In genomic region chr9:70552561-70552960, GRCh38 we compare ENCODE assay signal across 2 cellular contexts.
TF ChIP-seq lines count a peak whose summit lies in the region.

No MANE protein-coding gene starts in this region.

TF ChIP-seq in IMR-90, 13 proteins besides CTCF, POLR2A, EP300 and RAD21:
- TF ChIP-seq MAZ (IDR thresholded peaks at IDR 0.05; ENCODE audit: borderline replicate concordance, low read depth, low read length) (no peak), CEBPB (IDR thresholded peaks at IDR 0.05; ENCODE audit: low read depth, low read length) (no peak), MAFK (IDR thresholded peaks at IDR 0.05; ENCODE audit: low read depth, low read length) (no peak), RFX5 (IDR thresholded peaks at IDR 0.05; ENCODE audit: low read depth, low read length) (no peak), USF2 (IDR thresholded peaks at IDR 0.05; ENCODE audit: low read depth, low read length) (no peak), FOS (IDR thresholded peaks at IDR 0.05; ENCODE audit: low read depth, low read length) (no peak), NFE2L2 (IDR thresholded peaks at IDR 0.05; ENCODE audit: low read depth, low read length) (no peak), CHD1 (IDR thresholded peaks at IDR 0.05; ENCODE audit: low read depth, low read length) (no peak), RCOR1 (IDR thresholded peaks at IDR 0.05; ENCODE audit: insufficient replicate concordance, low read length) (no peak), SMC3 (IDR thresholded peaks at IDR 0.05; ENCODE audit: low read depth, low read length) (no peak)

TF ChIP-seq in H1, 55 proteins besides CTCF, POLR2A, EP300 and RAD21:
- TF ChIP-seq HDAC2 (IDR thresholded peaks at IDR 0.05; ENCODE audit: borderline replicate concordance in 1 of 2, low read depth in 2 of 2, low read length in 2 of 2) = no peak
- TF ChIP-seq HDAC6 (IDR thresholded peaks at IDR 0.05; ENCODE audit: low read depth, low read length) = no peak
- no peak for TF ChIP-seq RXRA (IDR thresholded peaks at IDR 0.05; ENCODE audit: insufficient read depth, low read depth, low read length)
- no peak for TF ChIP-seq SRF (IDR thresholded peaks at IDR 0.05; ENCODE audit: low read depth, low read length)
- TF ChIP-seq CHD2 (IDR thresholded peaks at IDR 0.05; ENCODE audit: low read length) = no peak
- no peak for TF ChIP-seq ATF2 (IDR thresholded peaks at IDR 0.05; ENCODE audit: low read length)
- no peak for TF ChIP-seq ASH2L (IDR thresholded peaks at IDR 0.05; ENCODE audit: low read length)
- TF ChIP-seq SAP30 (IDR thresholded peaks at IDR 0.05; ENCODE audit: insufficient read depth, insufficient replicate concordance, low read length) = no peak
- TF ChIP-seq CREB1 (IDR thresholded peaks at IDR 0.05) = no peak
- TF ChIP-seq CHD7 (IDR thresholded peaks at IDR 0.05; ENCODE audit: insufficient replicate concordance, low read length) = no peak
- TF ChIP-seq CEBPB (IDR thresholded peaks at IDR 0.05; ENCODE audit: low read depth, low read length) = no peak
- no peak for TF ChIP-seq BRCA1 (IDR thresholded peaks at IDR 0.05; ENCODE audit: low read depth, low read length)
